21 cellular contexts compared by ENCODE assay signal in the genomic region with DNA sequence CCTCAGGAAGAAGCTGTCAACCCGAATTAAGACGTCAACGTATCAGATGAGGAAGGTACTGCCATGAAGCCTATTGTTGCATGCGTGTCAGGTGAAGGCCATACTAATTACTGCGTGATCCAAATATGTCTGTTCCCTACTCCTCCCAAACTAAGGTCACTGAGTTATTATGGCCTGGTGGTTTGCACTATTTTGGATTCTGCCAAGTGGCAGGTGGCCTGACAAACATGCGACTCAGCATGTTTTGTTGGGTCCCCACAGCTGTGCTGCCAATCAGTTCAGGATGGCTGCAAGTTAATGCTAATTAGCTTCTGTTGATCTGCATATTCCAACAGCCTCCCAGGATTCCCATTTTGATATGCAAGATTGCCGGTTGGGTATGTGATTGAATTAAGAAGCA.
DNase-seq lines count a peak whose midpoint lies in the region; ATAC-seq, FAIRE-seq and TF ChIP-seq lines count a peak whose summit lies in the region.
"Had no signal": no experiment of that assay in that cellular context is flagged by ENCODE, and none has a peak within 500 bp of the region (broad histone marks: within the 10 kb centered on the region; RNA-seq: fewer than 3 reads in every experiment).

No MANE protein-coding gene starts in this region.

- H3K4me1 Mint-ChIP-seq in brain, result peaks cover 22% of the 10 kb centered on the region

- peak; percentile 26 for DNase-seq in NCI-H748 (lab: John Stamatoyannopoulos, UW; ENCODE audit: unreplicated experiment)
- DNase-seq in NCI-H748 treated with DMSO at 0.1 percent for 48 hours (lab: John Stamatoyannopoulos, UW), result no peak
- DNase-seq in NCI-H2171 treated with DMSO at 0.1 percent for 48 hours (lab: John Stamatoyannopoulos, UW), result peak; percentile 70
- peak; percentile 82 for DNase-seq in retina
- DNase-seq in upper lobe of left lung, result no peak
- DNase-seq in H54 (ENCODE audit: insufficient read length, low spot score), result no peak
- no peak for DNase-seq in GM10248 (ENCODE audit: extremely low spot score)
- DNase-seq: CD8-positive, alpha-beta T cell; DND-41; GM23248; MM.1S; NCI-H1092 treated with DMSO at 0.1 percent for 48 hours; T-helper 1 cell had no signal

- ATAC-seq in upper lobe of left lung (ENCODE audit: low FRiP score in 2 of 2), result no peak
- ATAC-seq: CD8-positive, alpha-beta T cell; GM12878; Panc1; Right ventricle myocardium inferior had no signal

- H3K27ac Mint-ChIP-seq in brain, result peak overlapping the region in 4 of 5 experiments; percentile 66 to 95 (median 78)
- H3K27ac Mint-ChIP-seq: CD8-positive, alpha-beta T cell had no signal

- FAIRE-seq in H54 (lab: Jason Lieb, UNC), result no peak
- FAIRE-seq: D721Med, G401.6, GM12878 had no signal

- no peaks in the 10 kb centered on the region for H3K36me3 Mint-ChIP-seq in brain
- H3K36me3 Mint-ChIP-seq: CD8-positive, alpha-beta T cell had no signal

- H3K4me3 ChIP-seq in upper lobe of left lung, result no peak overlapping the region
- H3K4me3 ChIP-seq: GM12878, GM23248, SK-N-MC had no signal

- TF ChIP-seq POLR2A in upper lobe of left lung (IDR thresholded peaks at IDR 0.05) (no peak), H54 (IDR thresholded peaks at IDR 0.05; ENCODE audit: low read depth, low read length) (no peak)

- H3K9me3 Mint-ChIP-seq in brain, result peaks cover 8 to 27% (median 13%) of the 10 kb centered on the region in 5 experiments

- peak overlapping the region in 2 of 5 experiments; percentile 48 to 58 for H3K4me3 Mint-ChIP-seq in brain
- H3K4me3 Mint-ChIP-seq: CD8-positive, alpha-beta T cell had no signal

- H3K4me1 ChIP-seq in upper lobe of left lung, result no peaks in the 10 kb centered on the region

- TF ChIP-seq EP300 in upper lobe of left lung (IDR thresholded peaks at IDR 0.05), result no peak

- no peaks in the 10 kb centered on the region for H3K27me3 Mint-ChIP-seq in brain

- CTCF ChIA-PET in GM10248 (lab: Yijun Ruan, JAX), result interaction anchor here (0.9 to 1.3 kb wide), 3 partner anchors 15 to 67 kb away, joined by 3 to 4 read pairs (median 3); no protein-coding TSS in a partner anchor

- H3K27me3 ChIP-seq in upper lobe of left lung, result no peaks in the 10 kb centered on the region

- peaks cover 0 to 5% (median 2%) of the 10 kb centered on the region in 4 donors for H3K9me3 ChIP-seq in upper lobe of left lung

- WGBS in upper lobe of left lung, 2 donors, result 76 to 87% methylated on average over 5 to 7 of the region's 7 CpGs

- no peak overlapping the region for H3K27ac ChIP-seq in upper lobe of left lung
- H3K27ac ChIP-seq: GM23248, KMS-11, SK-N-MC had no signal

- no peak for TF ChIP-seq CTCF in brain (conservative IDR thresholded peaks at IDR 0.05)
- no peak for TF ChIP-seq CTCF in upper lobe of left lung (IDR thresholded peaks at IDR 0.05)
- no peak for TF ChIP-seq CTCF in GM10248 (IDR thresholded peaks at IDR 0.05; ENCODE audit: control extremely low read depth, extremely low read depth, low read depth, missing control alignments)

- POLR2A ChIA-PET in GM10248 (lab: Yijun Ruan, JAX), result no interaction called here

- H3K36me3 ChIP-seq in upper lobe of left lung, result no peaks in the 10 kb centered on the region

Comparison
In these comparisons a context has a peak if more than half of its experiments do, and no peak if none do; other contexts are left out.
1. DNase-seq: peak in NCI-H748 (single experiment), NCI-H2171 treated with DMSO at 0.1 percent for 48 hours (single experiment) and retina (single experiment); none in NCI-H748 treated with DMSO at 0.1 percent for 48 hours (single experiment), upper lobe of left lung (0 of 2), H54 (single experiment) and GM10248 (single experiment).